ENCODE assay signal across 33 cellular contexts in the genomic region with DNA sequence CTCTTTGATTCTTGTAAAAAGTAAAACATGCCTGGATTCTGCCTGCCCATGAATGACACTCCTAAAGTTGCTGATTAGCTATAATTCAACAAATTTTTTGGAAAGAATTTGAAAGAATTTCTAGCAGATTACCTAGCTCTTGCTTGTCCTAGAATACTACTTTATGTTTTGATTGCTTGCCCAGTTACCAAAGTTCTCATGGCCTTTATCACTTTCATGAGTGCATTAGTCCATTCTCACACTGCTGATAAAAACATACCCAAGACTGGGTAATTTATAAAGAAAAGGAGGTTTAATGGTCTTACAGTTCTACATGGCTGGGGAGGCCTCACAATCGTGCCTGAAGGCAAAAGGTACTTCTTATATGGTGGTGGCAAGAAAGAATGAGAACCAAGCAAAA.
A peak's percentile ranks its signal among the peaks of the same experiment; 100 is the strongest.
DNase-seq lines count a peak whose midpoint lies in the region; ATAC-seq, FAIRE-seq and TF ChIP-seq lines count a peak whose summit lies in the region.
"Had no signal": no experiment of that assay in that cellular context is flagged by ENCODE, and none has a peak within 500 bp of the region (broad histone marks: within the 10 kb centered on the region; RNA-seq: fewer than 3 reads in every experiment).

No MANE protein-coding gene starts in this region.

- FAIRE-seq in HepG2 (lab: Jason Lieb, UNC), result no peak
- FAIRE-seq: A204.1, A549, D721Med had no signal

- intact Hi-C loops in HepG2 (cut with micrococcal nuclease; ENCODE audit: unreplicated experiment), result no loop called here
- intact Hi-C loops in right lobe of liver (cut with DNase I), result no loop called here

- no peaks in the 10 kb centered on the region for H4K20me1 ChIP-seq in HepG2 (ENCODE audit: insufficient read depth, low read length)
- H4K20me1 ChIP-seq: BLaER1; BLaER1 treated with 17β-estradiol and CSF1 and Interleukin-3, amounts not matched to agents 10 nM and 100 nM had no signal

- H3K4me1 ChIP-seq in liver (ENCODE audit: control insufficient read depth in 4 of 4, insufficient read depth in 4 of 4, low read length in 3 of 4) (peaks cover 2 to 54% (median 40%) of the 10 kb centered on the region in 4 donors), HepG2 (ENCODE audit: insufficient read depth, low read length) (no peaks in the 10 kb centered on the region), right lobe of liver (peaks cover 0 to 37% (median 18%) of the 10 kb centered on the region in 4 donors)
- H3K4me1 ChIP-seq: A549; BE2C; BLaER1; BLaER1 treated with 17β-estradiol and CSF1 and Interleukin-3, amounts not matched to agents 10 nM and 100 nM; Caco-2 had no signal

- POLR2A ChIA-PET in HepG2 (lab: Yijun Ruan, JAX), result no interaction called here
- POLR2A ChIA-PET in RWPE1 (lab: Yijun Ruan, JAX; ENCODE audit: low non-redundant PET), result no interaction called here

- H3K79me2 ChIP-seq in HepG2 (ENCODE audit: insufficient read depth, low read length), result no peaks in the 10 kb centered on the region

- in situ Hi-C loops in HepG2 (cut with HindIII; ENCODE audit: extremely low pct_ligation_motif_present, low pct_unique_long_range_greater_than_20kb), result no loop called here

- H3K27me3 ChIP-seq in liver (ENCODE audit: control insufficient read depth in 4 of 4, insufficient read depth in 4 of 4, low read length in 3 of 4), result no peaks in the 10 kb centered on the region
- H3K27me3 ChIP-seq in HepG2 (ENCODE audit: control insufficient read depth in 1 of 2, insufficient read depth in 2 of 2, low read length in 2 of 2), result no peaks in the 10 kb centered on the region
- H3K27me3 ChIP-seq in right lobe of liver, result no peaks in the 10 kb centered on the region
- H3K27me3 ChIP-seq: BE2C; BLaER1; BLaER1 treated with 17β-estradiol and CSF1 and Interleukin-3, amounts not matched to agents 10 nM and 100 nM had no signal

- no peaks in the 10 kb centered on the region for H3K36me3 ChIP-seq in liver (ENCODE audit: control insufficient read depth in 4 of 4, insufficient read depth in 3 of 4, low read depth in 1 of 4, low read length in 3 of 4)
- H3K36me3 ChIP-seq in HepG2 (replicated peaks in 1 of 2; ENCODE audit: control insufficient read depth in 1 of 2, insufficient read depth in 2 of 2, low read length in 2 of 2), result no peaks in the 10 kb centered on the region
- no peaks in the 10 kb centered on the region for H3K36me3 ChIP-seq in right lobe of liver
- H3K36me3 ChIP-seq: BE2C; BLaER1; BLaER1 treated with 17β-estradiol and CSF1 and Interleukin-3, amounts not matched to agents 10 nM and 100 nM had no signal

- ATAC-seq in HepG2, result no peak
- peak; percentile 81 for ATAC-seq in left lobe of liver
- ATAC-seq in right lobe of liver, result peak; percentile 66 to 78 (median 72)
- ATAC-seq: A549; CD8-positive, alpha-beta T cell had no signal

- TF ChIP-seq EP300 in HepG2 (IDR thresholded peaks at IDR 0.05; ENCODE audit: low read depth in 2 of 2, low read length in 2 of 2), result no peak
- no peak for TF ChIP-seq EP300 in HepG2 (CRISPR knock-in tag; IDR thresholded peaks at IDR 0.05; ENCODE audit: borderline replicate concordance)

- WGBS in liver, result 16% methylated on average over 1 of the region's 1 CpG
- 0% methylated on average over 1 of the region's 1 CpG for WGBS in HepG2 (ENCODE audit: low lambda C conversion rate)
- WGBS in right lobe of liver (ENCODE audit: insufficient coverage, low coverage, low lambda C conversion rate, missing lambda C conversion rate), result 0% methylated on average over 1 of the region's 1 CpG

- peak overlapping the region in 1 of 2 donors; percentile 7 for H3K27ac ChIP-seq in liver (ENCODE audit: low read depth in 1 of 2, low read length in 2 of 2)
- no peak overlapping the region for H3K27ac ChIP-seq in HepG2 (ENCODE audit: extremely low read length, insufficient read depth, low read length)
- H3K27ac ChIP-seq in right lobe of liver, result peak overlapping the region in 2 of 3 donors; percentile 18 to 22
- H3K27ac ChIP-seq in RWPE1, result no peak overlapping the region
- H3K27ac ChIP-seq: 22Rv1; A549; BLaER1; BLaER1 treated with 17β-estradiol and CSF1 and Interleukin-3, amounts not matched to agents 10 nM and 100 nM; C4-2B had no signal

- CTCF ChIA-PET in HepG2 (lab: Yijun Ruan, JAX; ENCODE audit: low intra/inter-chr PET ratio, low total read pairs) (no interaction called here), RWPE1 (lab: Yijun Ruan, JAX) (interaction anchor here (1.0 kb wide), 1 partner anchor 18 kb away, joined by 3 read pairs; no protein-coding TSS in a partner anchor)

- TF ChIP-seq POLR2A in HepG2 (IDR thresholded peaks at IDR 0.05; ENCODE audit: insufficient read depth in 1 of 2, low read depth in 2 of 2, low read length in 2 of 2), result no peak
- TF ChIP-seq POLR2A in right lobe of liver (IDR thresholded peaks at IDR 0.05), result no peak

- H3K4me3 ChIP-seq in liver (ENCODE audit: low read depth in 1 of 3, low read length in 3 of 3) (no peak overlapping the region), HepG2 (replicated peaks in 1 of 3; ENCODE audit: insufficient read depth in 1 of 3, low read depth in 2 of 3, low read length in 3 of 3) (no peak overlapping the region), right lobe of liver (no peak overlapping the region)
- H3K4me3 ChIP-seq: A549; BLaER1; BLaER1 treated with 17β-estradiol and CSF1 and Interleukin-3, amounts not matched to agents 10 nM and 100 nM had no signal

- no peak overlapping the region for H2AFZ ChIP-seq in HepG2 (ENCODE audit: low read length)

- TF ChIP-seq CTCF in liver (IDR thresholded peaks at IDR 0.05; ENCODE audit: low read depth, low read length, missing input control), result no peak
- no peak for TF ChIP-seq CTCF in HepG2 (CRISPR knock-in tag; IDR thresholded peaks at IDR 0.05)
- TF ChIP-seq CTCF in right lobe of liver (IDR thresholded peaks at IDR 0.05), result no peak
- TF ChIP-seq CTCF in RWPE1 (conservative IDR thresholded peaks at IDR 0.05; ENCODE audit: low read depth), result no peak

- H3K9me3 ChIP-seq in liver (ENCODE audit: control insufficient read depth in 4 of 4, low read length in 3 of 4) (no peaks in the 10 kb centered on the region), HepG2 (ENCODE audit: low read length) (peaks cover 85% of the 10 kb centered on the region), right lobe of liver (no peaks in the 10 kb centered on the region)
- H3K9me3 ChIP-seq: A549; BE2C; BLaER1; BLaER1 treated with 17β-estradiol and CSF1 and Interleukin-3, amounts not matched to agents 10 nM and 100 nM; Caco-2 had no signal

- H3K4me2 ChIP-seq in HepG2 (ENCODE audit: low read depth, low read length), result no peak overlapping the region
- H3K4me2 ChIP-seq: A549; BLaER1; BLaER1 treated with 17β-estradiol and CSF1 and Interleukin-3, amounts not matched to agents 10 nM and 100 nM had no signal

- no TSS peak for BruUV-seq in HepG2 (replicated peaks; lab: Mats Ljungman, UMichigan)

- DNase-seq in HepG2 (ENCODE audit: low spot score), result no peak
- DNase-seq in left lobe of liver (ENCODE audit: low spot score), result no peak
- no peak for DNase-seq in right lobe of liver
- no peak for DNase-seq in RWPE1 (ENCODE audit: low spot score)
- DNase-seq in SHP77 (lab: John Stamatoyannopoulos, UW), result no peak
- DNase-seq: 8988T; ACHN; AML-193; BE2C; C1 segment of cervical spinal cord; Caco-2; Calu3; CD4-positive, alpha-beta memory T cell; CD4-positive, alpha-beta T cell; CD4-positive, CD25-positive, alpha-beta regulatory T cell; CD8-positive, alpha-beta memory T cell; CD8-positive, alpha-beta T cell; COR-L47; DMS 273 treated with DMSO at 0.1 percent for 48 hours; DMS153; DMS53; DMS79; DMS79 treated with DMSO at 0.1 percent for 48 hours; DND-41; EL had no signal

- TF ChIP-seq RAD21 in liver (IDR thresholded peaks at IDR 0.05) (no peak), HepG2 (CRISPR knock-in tag; IDR thresholded peaks at IDR 0.05) (no peak)

- H3K9ac ChIP-seq in liver (ENCODE audit: low read depth in 1 of 2, low read length in 2 of 2) (no peak overlapping the region), HepG2 (ENCODE audit: insufficient read depth, low read depth, low read length) (no peak overlapping the region)
- H3K9ac ChIP-seq: BLaER1; BLaER1 treated with 17β-estradiol and CSF1 and Interleukin-3, amounts not matched to agents 10 nM and 100 nM had no signal

TF ChIP-seq in liver, 16 proteins besides CTCF, POLR2A, EP300 and RAD21 (continues in another document):
- TF ChIP-seq RXRA (IDR thresholded peaks at IDR 0.05) (peak; percentile 6 to 43), HNF4A (conservative IDR thresholded peaks at IDR 0.05) (peak; percentile 81 to 87)
- TF ChIP-seq, protein P1, sequence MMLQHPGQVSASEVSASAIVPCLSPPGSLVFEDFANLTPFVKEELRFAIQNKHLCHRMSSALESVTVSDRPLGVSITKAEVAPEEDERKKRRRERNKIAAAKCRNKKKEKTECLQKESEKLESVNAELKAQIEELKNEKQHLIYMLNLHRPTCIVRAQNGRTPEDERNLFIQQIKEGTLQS (IDR thresholded peaks at IDR 0.05), result no peak

TF ChIP-seq in HepG2, 621 proteins besides CTCF, POLR2A, EP300 and RAD21 (continues in another document):
- TF ChIP-seq POGZ (CRISPR knock-in tag; IDR thresholded peaks at IDR 0.05), result no peak
- no peak for TF ChIP-seq ZFP36L2 (CRISPR knock-in tag; IDR thresholded peaks at IDR 0.05)
- no peak for TF ChIP-seq NCOR1 (IDR thresholded peaks at IDR 0.05; ENCODE audit: borderline replicate concordance, low read length)
- no peak for TF ChIP-seq SUZ12 (IDR thresholded peaks at IDR 0.05; ENCODE audit: low read depth, low read length)
- TF ChIP-seq SAP130 (CRISPR knock-in tag; IDR thresholded peaks at IDR 0.05; ENCODE audit: low read depth), result no peak
- TF ChIP-seq, protein P2, sequence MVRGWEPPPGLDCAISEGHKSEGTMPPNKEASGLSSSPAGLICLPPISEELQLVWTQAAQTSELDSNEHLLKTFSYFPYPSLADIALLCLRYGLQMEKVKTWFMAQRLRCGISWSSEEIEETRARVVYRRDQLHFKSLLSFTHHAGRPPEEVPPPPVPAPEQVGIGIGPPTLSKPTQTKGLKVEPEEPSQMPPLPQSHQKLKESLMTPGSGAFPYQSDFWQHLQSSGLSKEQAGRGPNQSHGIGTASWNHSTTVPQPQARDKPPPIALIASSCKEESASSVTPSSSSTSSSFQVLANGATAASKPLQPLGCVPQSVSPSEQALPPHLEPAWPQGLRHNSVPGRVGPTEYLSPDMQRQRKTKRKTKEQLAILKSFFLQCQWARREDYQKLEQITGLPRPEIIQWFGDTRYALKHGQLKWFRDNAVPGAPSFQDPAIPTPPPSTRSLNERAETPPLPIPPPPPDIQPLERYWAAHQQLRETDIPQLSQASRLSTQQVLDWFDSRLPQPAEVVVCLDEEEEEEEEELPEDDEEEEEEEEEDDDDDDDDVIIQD (CRISPR knock-in tag; IDR thresholded peaks at IDR 0.05; ENCODE audit: low read depth), result no peak
- TF ChIP-seq CEBPB (IDR thresholded peaks at IDR 0.05; ENCODE audit: borderline replicate concordance, low read depth, low read length), result no peak
- no peak for TF ChIP-seq ZNF430 (CRISPR knock-in tag; IDR thresholded peaks at IDR 0.05)
- TF ChIP-seq ZNF839 (CRISPR knock-in tag; IDR thresholded peaks at IDR 0.05; ENCODE audit: borderline replicate concordance), result no peak
- TF ChIP-seq U2AF2 (IDR thresholded peaks at IDR 0.05; ENCODE audit: low read depth, low read length), result no peak

Comparison
In these comparisons a context has a peak if more than half of its experiments do, and no peak if none do; other contexts are left out.
1. H3K27ac ChIP-seq: peak in right lobe of liver (2 of 3); none in HepG2 (single experiment) and RWPE1 (single experiment).